In genomic region chr12:3872800-3873636, GRCh38 we compare ENCODE assay signal across 8 cellular contexts. TPM values are rescaled to one million over a fixed set of nuclear protein-coding genes. Genes with fewer than 3 reads are reported as not detected.
A peak's percentile ranks its signal among the peaks of the same experiment; 100 is the strongest.
DNase-seq lines count a peak whose midpoint lies in the region; ATAC-seq and TF ChIP-seq lines count a peak whose summit lies in the region.

TSS of gene PARP11 (minus strand) at chr12:3873399. CDS start at chr12:3873229, 170 bp downstream.

- H3K9me3 ChIP-seq in Peyer's patch, result no peaks in the 10 kb centered on the region

- TF ChIP-seq CTCF in Peyer's patch (IDR thresholded peaks at IDR 0.05), result no peak

- H3K36me3 ChIP-seq in Peyer's patch, result no peaks in the 10 kb centered on the region

- peak within 1 kb of the TSS; percentile 56 to 78 (median 66) for H3K4me3 ChIP-seq in Peyer's patch

- TF ChIP-seq POLR2A in Peyer's patch (IDR thresholded peaks at IDR 0.05), result peak; percentile 42 to 65

- ATAC-seq in GM21723 (IDR thresholded peaks at IDR 0.05; ENCODE audit: unreplicated experiment) (peak; percentile 92), esophagus mucosa (peak; percentile 98)

- H3K4me1 ChIP-seq in Peyer's patch, result peaks cover 0 to 32% (median 6%) of the 10 kb centered on the region in 4 donors

- H3K27ac ChIP-seq in Peyer's patch, result peak within 1 kb of the TSS; percentile 85 to 97 (median 91)

- H3K27me3 ChIP-seq in Peyer's patch, result no peaks in the 10 kb centered on the region

- DNase-seq in DMS53 (lab: John Stamatoyannopoulos, UW), result peak; percentile 100
- peak; percentile 93 for DNase-seq in KG1 (lab: John Stamatoyannopoulos, UW)
- DNase-seq in Peyer's patch, result peak; percentile 98 to 100 (median 99)
- DNase-seq in activated T-cell treated with anti-CD3 and anti-CD28 coated beads, Interleukin-2, amount 50 U/mL, for 48 hours, result peak; percentile 98 to 99
- peak; percentile 97 for DNase-seq in myocyte (ENCODE audit: low read depth)
- peak; percentile 92 to 97 for DNase-seq in stimulated activated CD8-positive, alpha-beta memory T cell treated with anti-CD3 and anti-CD28 coated beads, Interleukin-7, amount 100 ng/mL, for 48 hours (ENCODE audit: extremely low read depth in 1 of 2, low read depth in 1 of 2)

RNA-seq across cellular contexts. Expression of gene PARP11, which starts in this region (rescaled TPM):
- total RNA-seq in Peyer's patch, result 10 to 100 TPM in 1 of 4 donors, 1 to 10 TPM in 3; 5.1 to 28.1 (median 6.9) TPM
- 6.9 TPM for total RNA-seq in esophagus mucosa
- 5.5 and 6.2 TPM in 2 replicates for total RNA-seq in myocyte
- 4.9 TPM for polyA plus RNA-seq in myocyte (2012)

Comparison
In these comparisons a context has a peak if more than half of its experiments do, and no peak if none do; other contexts are left out.
1. Peak in every context shown above with its lines: DNase-seq, ATAC-seq, H3K4me3 ChIP-seq and H3K27ac ChIP-seq.